ENCODE assay signal across 8 cellular contexts in the genomic region with DNA sequence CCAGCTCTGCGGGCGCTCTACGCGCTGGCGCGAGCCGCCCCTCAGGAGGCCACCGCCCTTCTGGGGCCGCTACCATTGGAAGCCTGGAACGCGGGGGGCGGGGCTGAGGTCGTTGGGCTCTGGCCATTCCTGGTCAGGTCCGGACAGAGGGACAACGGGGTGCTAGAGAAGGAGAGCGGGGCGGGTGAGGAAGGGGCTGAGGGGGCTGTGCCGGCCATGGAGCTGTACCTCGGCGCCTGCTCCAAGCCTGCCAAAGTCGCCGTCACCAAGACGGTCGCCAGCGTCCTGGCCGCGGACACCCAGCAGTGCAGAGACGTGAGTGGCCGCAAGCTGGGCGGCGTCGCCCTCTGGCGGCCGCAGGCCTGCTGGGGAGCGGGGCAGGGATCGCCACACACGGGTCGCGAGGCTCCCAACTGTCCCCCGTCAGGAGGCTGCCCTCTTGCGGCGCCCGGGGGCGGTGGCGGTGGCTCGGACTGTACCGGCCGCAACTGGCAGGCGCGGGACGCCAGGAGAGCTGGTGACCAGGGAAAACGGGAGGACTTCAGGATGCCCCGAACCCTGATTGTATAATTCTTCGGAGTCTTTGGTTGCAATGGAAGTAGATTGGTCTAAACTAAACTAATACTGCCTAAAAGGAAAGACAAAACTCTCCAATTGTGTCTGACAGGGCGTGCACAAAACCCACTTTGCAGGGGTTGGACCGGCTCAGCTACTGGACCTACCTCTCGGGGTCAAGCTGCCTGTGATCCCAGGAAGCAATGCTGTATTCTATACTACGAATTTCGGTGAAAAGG. TPM values are rescaled to one million over a fixed set of nuclear protein-coding genes. Genes with fewer than 3 reads are reported as not detected.
DNase-seq lines count a peak whose midpoint lies in the region; FAIRE-seq and TF ChIP-seq lines count a peak whose summit lies in the region.

A gene with protein sequence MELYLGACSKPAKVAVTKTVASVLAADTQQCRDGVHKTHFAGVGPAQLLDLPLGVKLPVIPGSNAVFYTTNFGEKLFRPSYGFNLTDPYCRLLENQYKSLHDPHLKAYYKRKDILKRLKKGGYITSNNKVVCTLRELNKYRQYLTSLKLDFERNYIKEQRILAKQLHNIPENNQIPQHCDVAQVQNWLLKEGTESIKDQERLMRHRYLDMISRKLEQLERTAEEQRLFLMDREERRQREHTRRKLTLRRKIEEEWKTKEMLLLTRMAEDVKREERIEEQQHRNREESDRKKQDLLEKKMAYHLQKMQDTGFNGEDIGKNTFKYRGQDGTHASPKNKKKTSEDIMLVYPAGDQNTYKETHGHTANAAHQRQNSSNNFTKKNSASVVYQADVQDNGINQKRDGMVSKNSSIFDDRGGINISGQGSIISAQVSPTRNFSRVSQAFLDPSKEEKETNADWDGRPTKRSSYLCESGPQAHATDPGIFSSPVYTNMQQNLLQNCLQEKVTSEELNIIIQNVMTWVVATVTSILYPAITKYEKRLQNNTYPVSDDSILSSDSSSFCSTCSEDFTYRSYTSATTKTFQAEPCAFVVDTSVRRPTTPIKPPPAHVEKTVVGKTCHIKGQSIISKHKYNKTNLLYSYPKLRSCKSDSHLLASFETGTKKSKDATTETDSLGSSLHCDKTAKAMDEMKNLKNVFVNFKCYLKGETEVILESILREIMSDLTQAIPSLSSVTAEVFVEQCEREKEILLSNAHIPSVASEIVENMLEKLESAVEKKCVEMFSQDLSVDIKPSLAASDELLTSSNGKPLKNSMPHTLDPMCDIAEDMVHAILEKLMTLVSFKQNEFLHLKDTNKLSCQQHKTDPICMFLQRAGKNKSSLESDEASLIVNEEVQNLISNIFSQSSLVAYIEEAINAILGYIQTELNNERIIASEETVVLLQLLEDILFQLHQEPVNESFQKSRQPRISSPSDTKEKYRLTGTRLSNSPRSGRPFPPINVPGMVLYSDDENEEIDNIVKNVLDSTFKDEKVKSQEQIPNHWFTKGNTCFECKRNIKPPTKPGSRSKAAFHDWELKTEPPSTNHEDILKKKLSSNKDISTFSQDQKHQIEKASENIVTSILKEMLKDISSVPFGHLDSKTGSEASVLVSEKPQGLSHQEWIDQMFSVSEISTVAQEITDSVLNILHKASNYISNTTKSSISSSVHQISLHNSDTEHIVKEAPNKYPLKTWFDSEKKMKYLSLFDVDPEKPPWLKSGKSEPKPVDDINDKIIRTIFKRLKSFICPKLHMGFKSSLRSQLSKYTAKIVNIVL (N-terminal part only) (plus strand): TSS at position 126 of the 794 bp plus-strand sequence. CDS start 91 bp downstream, at position 217.

- no peaks in the 10 kb centered on the region for H3K4me1 ChIP-seq in HEK293 (ENCODE audit: control insufficient read depth, insufficient read depth, low read length)
- no peaks in the 10 kb centered on the region for H3K4me1 ChIP-seq in effector memory CD4-positive, alpha-beta T cell (ENCODE audit: control insufficient read depth, insufficient read depth, low read length, poor library complexity, severe bottlenecking)

- DNase-seq in GM12892 (ENCODE audit: insufficient read length) (peak; percentile 19), NCI-H524 treated with DMSO at 0.1 percent for 48 hours (lab: John Stamatoyannopoulos, UW) (peak; percentile 1), cardiac fibroblast (ENCODE audit: low read depth in 2 of 2) (peak; percentile 33 to 57), islet precursor cell (peak; percentile 97), NCI-H1436 (lab: John Stamatoyannopoulos, UW) (no peak)
- peak; percentile 51 for DNase-seq in stimulated activated CD4-positive, alpha-beta T cell treated with anti-CD3 and anti-CD28 coated beads, Interleukin-1b, Interleukin-23, amount 100 ng/mL, for 48 hours
- no peak for DNase-seq in effector memory CD4-positive, alpha-beta T cell

- no peaks in the 10 kb centered on the region for H3K9me3 ChIP-seq in HEK293 (ENCODE audit: control insufficient read depth, insufficient read depth, low read depth, low read length)
- no peaks in the 10 kb centered on the region for H3K9me3 ChIP-seq in effector memory CD4-positive, alpha-beta T cell (ENCODE audit: control insufficient read depth, low read length)

- peak within 1 kb of the TSS; percentile 46 for H3K4me3 ChIP-seq in HEK293 (ENCODE audit: low read depth, low read length)
- peak within 1 kb of the TSS; percentile 39 to 44 for H3K4me3 ChIP-seq in cardiac fibroblast (replicated peaks in 1 of 2; ENCODE audit: low read depth in 2 of 2, low read length in 2 of 2)
- no peak within 1 kb of the TSS for H3K4me3 ChIP-seq in effector memory CD4-positive, alpha-beta T cell (ENCODE audit: insufficient read depth, low read depth, low read length, poor library complexity, severe bottlenecking)

- no peak for TF ChIP-seq POLR2A in GM12892 (IDR thresholded peaks at IDR 0.05; ENCODE audit: low read depth, low read length)

- H3K27me3 ChIP-seq in effector memory CD4-positive, alpha-beta T cell (replicated peaks; ENCODE audit: control insufficient read depth, insufficient read depth, low read length, poor library complexity, severe bottlenecking): no peaks in the 10 kb centered on the region

- peak; percentile 93 for TF ChIP-seq CTCF in HEK293 (tag by site-specific recombination; IDR thresholded peaks at IDR 0.05)
- TF ChIP-seq CTCF in cardiac fibroblast (IDR thresholded peaks at IDR 0.05; ENCODE audit: low read depth, low read length): peak; percentile 37

- CTCF ChIA-PET in HEK293 (lab: Yijun Ruan, JAX): interaction anchor here (0.5 to 2.1 kb wide), 39 partner anchors 8 to 1810 kb away, joined by 3 to 17 read pairs (median 4); no protein-coding TSS in a partner anchor

- no peak for FAIRE-seq in GM12892 (lab: Jason Lieb, UNC)

- no peak within 1 kb of the TSS for H3K27ac ChIP-seq in HEK293 (ENCODE audit: extremely low read depth, low read depth, low read length)
- no peak within 1 kb of the TSS for H3K27ac ChIP-seq in effector memory CD4-positive, alpha-beta T cell (ENCODE audit: insufficient read depth, low read length, poor library complexity, severe bottlenecking)

- no peaks in the 10 kb centered on the region for H3K36me3 ChIP-seq in HEK293 (ENCODE audit: control insufficient read depth in 2 of 2, insufficient read depth in 1 of 2, low read length in 2 of 2)
- no peaks in the 10 kb centered on the region for H3K36me3 ChIP-seq in effector memory CD4-positive, alpha-beta T cell (ENCODE audit: control insufficient read depth, insufficient read depth, low read length)

- POLR2A ChIA-PET in HEK293 (lab: Yijun Ruan, JAX): no interaction called here

TF ChIP-seq in HEK293, 187 proteins besides CTCF, POLR2A, EP300 and RAD21 (continues in another document):
- TF ChIP-seq ZNF423 (tag by site-specific recombination; IDR thresholded peaks at IDR 0.05) (no peak), GLIS2 (tag by site-specific recombination; IDR thresholded peaks at IDR 0.05) (peak; percentile 82), SP7 (tag by site-specific recombination; IDR thresholded peaks at IDR 0.05) (0 out of 2 replicates have a peak, but pooled peaks have one; percentile 24), ZSCAN30 (tag by site-specific recombination; IDR thresholded peaks at IDR 0.05) (peak; percentile 43; the same call in 1 of the 2 replicates), MZF1 (tag by site-specific recombination; IDR thresholded peaks at IDR 0.05; ENCODE audit: borderline replicate concordance) (0 out of 2 replicates have a peak, but pooled peaks have one; percentile 58), ZNF654 (tag by site-specific recombination; IDR thresholded peaks at IDR 0.05; ENCODE audit: low read depth) (peak; percentile 52), ZNF2 (tag by site-specific recombination; IDR thresholded peaks at IDR 0.05) (peak; percentile 76; the same call in 1 of the 2 replicates), ZIC2 (tag by site-specific recombination; IDR thresholded peaks at IDR 0.05) (peak; percentile 55), ZBTB17 (tag by site-specific recombination; IDR thresholded peaks at IDR 0.05) (0 out of 2 replicates have a peak, but pooled peaks have one; percentile 12)
- TF ChIP-seq, protein P1, sequence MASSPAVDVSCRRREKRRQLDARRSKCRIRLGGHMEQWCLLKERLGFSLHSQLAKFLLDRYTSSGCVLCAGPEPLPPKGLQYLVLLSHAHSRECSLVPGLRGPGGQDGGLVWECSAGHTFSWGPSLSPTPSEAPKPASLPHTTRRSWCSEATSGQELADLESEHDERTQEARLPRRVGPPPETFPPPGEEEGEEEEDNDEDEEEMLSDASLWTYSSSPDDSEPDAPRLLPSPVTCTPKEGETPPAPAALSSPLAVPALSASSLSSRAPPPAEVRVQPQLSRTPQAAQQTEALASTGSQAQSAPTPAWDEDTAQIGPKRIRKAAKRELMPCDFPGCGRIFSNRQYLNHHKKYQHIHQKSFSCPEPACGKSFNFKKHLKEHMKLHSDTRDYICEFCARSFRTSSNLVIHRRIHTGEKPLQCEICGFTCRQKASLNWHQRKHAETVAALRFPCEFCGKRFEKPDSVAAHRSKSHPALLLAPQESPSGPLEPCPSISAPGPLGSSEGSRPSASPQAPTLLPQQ (tag by site-specific recombination; IDR thresholded peaks at IDR 0.05): 0 out of 2 replicates have a peak, but pooled peaks have one; percentile 29
- TF ChIP-seq, protein P2, sequence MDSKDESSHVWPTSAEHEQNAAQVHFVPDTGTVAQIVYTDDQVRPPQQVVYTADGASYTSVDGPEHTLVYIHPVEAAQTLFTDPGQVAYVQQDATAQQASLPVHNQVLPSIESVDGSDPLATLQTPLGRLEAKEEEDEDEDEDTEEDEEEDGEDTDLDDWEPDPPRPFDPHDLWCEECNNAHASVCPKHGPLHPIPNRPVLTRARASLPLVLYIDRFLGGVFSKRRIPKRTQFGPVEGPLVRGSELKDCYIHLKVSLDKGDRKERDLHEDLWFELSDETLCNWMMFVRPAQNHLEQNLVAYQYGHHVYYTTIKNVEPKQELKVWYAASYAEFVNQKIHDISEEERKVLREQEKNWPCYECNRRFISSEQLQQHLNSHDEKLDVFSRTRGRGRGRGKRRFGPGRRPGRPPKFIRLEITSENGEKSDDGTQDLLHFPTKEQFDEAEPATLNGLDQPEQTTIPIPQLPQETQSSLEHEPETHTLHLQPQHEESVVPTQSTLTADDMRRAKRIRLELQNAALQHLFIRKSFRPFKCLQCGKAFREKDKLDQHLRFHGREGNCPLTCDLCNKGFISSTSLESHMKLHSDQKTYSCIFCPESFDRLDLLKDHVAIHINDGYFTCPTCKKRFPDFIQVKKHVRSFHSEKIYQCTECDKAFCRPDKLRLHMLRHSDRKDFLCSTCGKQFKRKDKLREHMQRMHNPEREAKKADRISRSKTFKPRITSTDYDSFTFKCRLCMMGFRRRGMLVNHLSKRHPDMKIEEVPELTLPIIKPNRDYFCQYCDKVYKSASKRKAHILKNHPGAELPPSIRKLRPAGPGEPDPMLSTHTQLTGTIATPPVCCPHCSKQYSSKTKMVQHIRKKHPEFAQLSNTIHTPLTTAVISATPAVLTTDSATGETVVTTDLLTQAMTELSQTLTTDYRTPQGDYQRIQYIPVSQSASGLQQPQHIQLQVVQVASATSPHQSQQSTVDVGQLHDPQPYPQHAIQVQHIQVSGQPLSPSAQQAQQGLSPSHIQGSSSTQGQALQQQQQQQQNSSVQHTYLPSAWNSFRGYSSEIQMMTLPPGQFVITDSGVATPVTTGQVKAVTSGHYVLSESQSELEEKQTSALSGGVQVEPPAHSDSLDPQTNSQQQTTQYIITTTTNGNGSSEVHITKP (tag by site-specific recombination; IDR thresholded peaks at IDR 0.05): peak; percentile 38; the same call in 1 of the 2 replicates

RNA-seq across cellular contexts. Expression of the gene that starts here (rescaled TPM):
- polyA plus RNA-seq in GM12892 (2012; ENCODE audit: missing spikeins): 1.7 TPM

Comparison
In these comparisons a context has a peak if more than half of its experiments do, and no peak if none do; other contexts are left out.
1. DNase-seq: peak in GM12892 (single experiment), NCI-H524 treated with DMSO at 0.1 percent for 48 hours (single experiment), cardiac fibroblast (2 of 2), islet precursor cell (single experiment) and stimulated activated CD4-positive, alpha-beta T cell treated with anti-CD3 and anti-CD28 coated beads, Interleukin-1b, Interleukin-23, amount 100 ng/mL, for 48 hours (single experiment); none in NCI-H1436 (single experiment) and effector memory CD4-positive, alpha-beta T cell (0 of 3).